13 cellular contexts compared by ENCODE assay signal in the genomic region with DNA sequence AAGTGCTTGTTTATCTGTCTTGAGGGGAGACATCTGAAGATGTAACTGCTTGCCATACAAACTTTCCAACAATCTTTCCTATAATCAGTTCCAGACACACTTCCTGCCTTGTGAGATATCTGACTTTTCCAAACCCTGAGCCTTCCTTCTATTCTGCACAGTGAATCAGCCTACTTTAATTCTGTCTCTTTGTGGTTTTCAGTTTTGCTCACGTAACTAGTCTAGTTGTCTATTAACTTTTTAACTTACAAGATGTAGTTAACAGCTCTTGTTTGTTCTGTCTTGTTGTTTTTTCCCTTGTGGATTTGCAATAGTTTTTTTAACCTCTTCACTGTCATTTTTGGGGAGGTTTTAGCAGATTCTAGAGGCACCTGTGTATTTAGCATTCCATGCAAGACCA.
DNase-seq lines count a peak whose midpoint lies in the region; ATAC-seq, FAIRE-seq and TF ChIP-seq lines count a peak whose summit lies in the region.
"Had no signal": no experiment of that assay in that cellular context is flagged by ENCODE, and none has a peak within 500 bp of the region (broad histone marks: within the 10 kb centered on the region; RNA-seq: fewer than 3 reads in every experiment).

No MANE protein-coding gene starts in this region.

- no peak for TF ChIP-seq CTCF in thyroid gland (IDR thresholded peaks at IDR 0.05)

- H3K36me3 ChIP-seq in thyroid gland: no peaks in the 10 kb centered on the region
- H3K36me3 ChIP-seq: tibial nerve had no signal

- ATAC-seq in GM19468 (IDR thresholded peaks at IDR 0.05; ENCODE audit: extremely low read depth, unreplicated experiment) (peak; percentile 42), HG03159 (IDR thresholded peaks at IDR 0.05; ENCODE audit: unreplicated experiment) (peak; percentile 87)
- ATAC-seq: activated T-cell treated with anti-CD3 and anti-CD28 coated beads, Interleukin-2, amount 50 U/mL, for 72 hours; HCT116 had no signal

- H3K4me1 ChIP-seq in thyroid gland: no peaks in the 10 kb centered on the region
- H3K4me1 ChIP-seq: tibial nerve had no signal

- no peak overlapping the region for H3K27ac ChIP-seq in thyroid gland
- H3K27ac ChIP-seq: tibial nerve had no signal

- in situ Hi-C loops in Caki2 (cut with HindIII; ENCODE audit: low pct_unique_long_range_greater_than_20kb, low sequenced_read_pairs): no loop called here

- 44 to 51% methylated on average over 1 of the region's 1 CpG for whole genome bisulfite sequencing in thyroid gland, 2 donors

- intact Hi-C loops in thyroid gland (cut with DNase I): no loop called here

- FAIRE-seq in GM12892 (lab: Jason Lieb, UNC): no peak

- H3K4me3 ChIP-seq in thyroid gland (replicated peaks in 1 of 3): no peak overlapping the region
- H3K4me3 ChIP-seq: tibial nerve had no signal

- TF ChIP-seq POLR2A in thyroid gland (IDR thresholded peaks at IDR 0.05) (no peak), GM12892 (IDR thresholded peaks at IDR 0.05; ENCODE audit: low read depth, low read length) (no peak)

- no peaks in the 10 kb centered on the region for H3K27me3 ChIP-seq in thyroid gland
- H3K27me3 ChIP-seq: tibial nerve had no signal

- H3K9me3 ChIP-seq in thyroid gland: no peaks in the 10 kb centered on the region
- H3K9me3 ChIP-seq: tibial nerve had no signal

- peak; percentile 84 for DNase-seq in Caki2 (ENCODE audit: low read depth)
- DNase-seq in dedifferentiated amniotic fluid mesenchymal stem cell (ENCODE audit: extremely low spot score): peak; percentile 20
- DNase-seq in thyroid gland: no peak
- DNase-seq in NCI-H146 treated with DMSO at 0.1 percent for 48 hours (lab: John Stamatoyannopoulos, UW; ENCODE audit: unreplicated experiment): no peak
- DNase-seq in GM12892 (ENCODE audit: insufficient read length): no peak
- no peak for DNase-seq in islet precursor cell
- DNase-seq: activated T-cell treated with anti-CD3 and anti-CD28 coated beads, Interleukin-2, amount 50 U/mL, for 72 hours; Kasumi-1; NCI-H524 had no signal

Comparison
In these comparisons a context has a peak if more than half of its experiments do, and no peak if none do; other contexts are left out.
1. DNase-seq: peak in Caki2 (single experiment) and dedifferentiated amniotic fluid mesenchymal stem cell (single experiment); none in thyroid gland (0 of 2), NCI-H146 treated with DMSO at 0.1 percent for 48 hours (single experiment), GM12892 (single experiment) and islet precursor cell (single experiment).